In genomic region chr4:159353422-159354116, GRCh38 we compare ENCODE assay signal across 27 cellular contexts.
"Had no signal": no experiment of that assay in that cellular context is flagged by ENCODE, and none has a peak within 500 bp of the region (broad histone marks: within the 10 kb centered on the region; RNA-seq: fewer than 3 reads in every experiment).

No MANE protein-coding gene starts in this region.

- H3K4me1 Mint-ChIP-seq: activated naive CD8-positive, alpha-beta T cell treated with anti-CD3 and anti-CD28 coated beads for 36 hours; natural killer cell; stimulated activated memory B cell treated with anti-CD40 and anti-IgM and Interleukin-4, amounts not matched to agents 10 μg/mL and 1 μg/mL and 100 μg/mL, for 72 hours; stimulated activated naive CD8-positive, alpha-beta T cell treated with anti-CD3 and anti-CD28 coated beads, Interleukin-15, amount 100 ng/mL, for 72 hours had no signal

- H3K27ac ChIP-seq: adrenal gland, ascending aorta, brain microvascular endothelial cell, lower lobe of right lung, skin epidermis, thyroid gland, upper lobe of left lung, vagina, VCaP had no signal

- H3K9me3 Mint-ChIP-seq: activated naive CD4-positive, alpha-beta T cell treated with anti-CD3 and anti-CD28 coated beads for 36 hours; activated naive CD8-positive, alpha-beta T cell treated with anti-CD3 and anti-CD28 coated beads for 36 hours; activated T-helper 1 cell treated with anti-CD3 and anti-CD28 coated beads, Interleukin-12 subunit alpha, Interleukin-12 subunit beta, Interleukin-2, Interleukin-4 antibody, amounts not matched to agents 30 ng/mL and 10 ng/mL and 1 ng/mL, durations not matched to agents 14 hours and 24 hours and 36 hours; natural killer cell; stimulated activated memory B cell treated with anti-CD40 and anti-IgM and Interleukin-4, amounts not matched to agents 10 μg/mL and 1 μg/mL and 100 μg/mL, for 72 hours; stimulated activated naive CD8-positive, alpha-beta T cell treated with anti-CD3 and anti-CD28 coated beads, Interleukin-15, amount 100 ng/mL, for 72 hours had no signal

- H3K27me3 Mint-ChIP-seq: activated naive CD8-positive, alpha-beta T cell treated with anti-CD3 and anti-CD28 coated beads for 36 hours; stimulated activated memory B cell treated with anti-CD40 and anti-IgM and Interleukin-4, amounts not matched to agents 10 μg/mL and 1 μg/mL and 100 μg/mL, for 72 hours; stimulated activated naive CD8-positive, alpha-beta T cell treated with anti-CD3 and anti-CD28 coated beads, Interleukin-15, amount 100 ng/mL, for 72 hours had no signal

- H3K27me3 ChIP-seq: adrenal gland, ascending aorta, brain microvascular endothelial cell, thyroid gland, upper lobe of left lung, vagina had no signal

- H3K27ac Mint-ChIP-seq: activated naive CD4-positive, alpha-beta T cell treated with anti-CD3 and anti-CD28 coated beads for 36 hours; activated naive CD8-positive, alpha-beta T cell treated with anti-CD3 and anti-CD28 coated beads for 36 hours; activated T-helper 1 cell treated with anti-CD3 and anti-CD28 coated beads, Interleukin-12 subunit alpha, Interleukin-12 subunit beta, Interleukin-2, Interleukin-4 antibody, amounts not matched to agents 30 ng/mL and 10 ng/mL and 1 ng/mL, durations not matched to agents 14 hours and 24 hours and 36 hours; natural killer cell; stimulated activated memory B cell treated with anti-CD40 and anti-IgM and Interleukin-4, amounts not matched to agents 10 μg/mL and 1 μg/mL and 100 μg/mL, for 72 hours; stimulated activated naive CD8-positive, alpha-beta T cell treated with anti-CD3 and anti-CD28 coated beads, Interleukin-15, amount 100 ng/mL, for 72 hours had no signal

- H3K4me3 ChIP-seq: adrenal gland, ascending aorta, lower lobe of right lung, skin epidermis, thyroid gland, upper lobe of left lung, vagina had no signal

- H3K4me1 ChIP-seq: adrenal gland, ascending aorta, lower lobe of right lung, thyroid gland, upper lobe of left lung had no signal

- H3K9me3 ChIP-seq: ascending aorta, lower lobe of right lung, thyroid gland, upper lobe of left lung, vagina had no signal

- ATAC-seq: left colon; lower lobe of right lung; natural killer cell; sciatic nerve; stimulated activated memory B cell treated with anti-CD40 and anti-IgM and Interleukin-4, amounts not matched to agents 10 μg/mL and 1 μg/mL and 100 μg/mL, for 72 hours; stimulated activated naive CD8-positive, alpha-beta T cell treated with anti-CD3 and anti-CD28 coated beads, Interleukin-15, amount 100 ng/mL, for 72 hours had no signal

- DNase-seq: activated CD4-positive, alpha-beta T cell treated with anti-CD3 and anti-CD28 coated beads for 4 hours; activated CD4-positive, alpha-beta T cell treated with anti-CD3 and anti-CD28 coated beads, Interleukin-2, amount 50 U/mL, for 4 hours; activated effector memory CD4-positive, alpha-beta T cell treated with anti-CD3 and anti-CD28 coated beads, Interleukin-2, amount 50 U/mL, for 16 hours; activated naive CD4-positive, alpha-beta T cell treated with anti-CD3 and anti-CD28 coated beads for 36 hours; activated naive CD8-positive, alpha-beta T cell treated with anti-CD3 and anti-CD28 coated beads for 36 hours; activated T-cell treated with anti-CD3 and anti-CD28 coated beads for 4 hours; adrenal gland; brain microvascular endothelial cell; dermis blood vessel endothelial cell; effector CD8-positive, alpha-beta T cell; hippocampal formation; left colon; lower lobe of right lung; mesendoderm; natural killer cell; posterior cingulate gyrus; stimulated activated CD4-positive, alpha-beta T cell treated with anti-CD3 and anti-CD28 coated beads, Interleukin-4, amount 100 ng/mL, for 24 hours; stimulated activated naive CD8-positive, alpha-beta T cell treated with anti-CD3 and anti-CD28 coated beads, Interleukin-15, amount 100 ng/mL, for 72 hours; thyroid gland; upper lobe of left lung had no signal

- H3K4me3 Mint-ChIP-seq: activated naive CD4-positive, alpha-beta T cell treated with anti-CD3 and anti-CD28 coated beads for 36 hours; activated naive CD8-positive, alpha-beta T cell treated with anti-CD3 and anti-CD28 coated beads for 36 hours; activated T-helper 1 cell treated with anti-CD3 and anti-CD28 coated beads, Interleukin-12 subunit alpha, Interleukin-12 subunit beta, Interleukin-2, Interleukin-4 antibody, amounts not matched to agents 30 ng/mL and 10 ng/mL and 1 ng/mL, durations not matched to agents 14 hours and 24 hours and 36 hours; natural killer cell; stimulated activated memory B cell treated with anti-CD40 and anti-IgM and Interleukin-4, amounts not matched to agents 10 μg/mL and 1 μg/mL and 100 μg/mL, for 72 hours; stimulated activated naive CD8-positive, alpha-beta T cell treated with anti-CD3 and anti-CD28 coated beads, Interleukin-15, amount 100 ng/mL, for 72 hours had no signal
